8 cellular contexts compared by ENCODE assay signal in the genomic region with DNA sequence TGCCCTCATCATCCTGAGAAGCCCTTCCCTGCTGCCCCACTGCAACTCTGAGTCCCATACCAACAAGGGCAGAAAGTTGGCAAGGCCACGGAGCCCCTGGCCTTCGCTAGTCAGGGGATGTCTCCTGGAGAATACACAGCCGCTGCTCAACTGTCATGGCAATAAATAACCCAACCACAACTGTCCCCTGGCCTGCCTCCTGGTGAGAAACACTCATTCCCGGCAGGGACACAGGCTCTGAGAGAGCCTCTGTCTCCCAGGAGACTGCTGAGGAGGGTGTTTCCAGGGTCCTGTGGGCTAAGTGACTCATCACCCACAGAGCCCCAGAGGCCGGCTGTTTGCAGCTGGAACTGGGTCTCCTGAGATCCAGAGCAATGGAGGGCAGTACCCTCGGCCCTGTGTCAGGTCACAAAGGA.
DNase-seq lines count a peak whose midpoint lies in the region; ATAC-seq and TF ChIP-seq lines count a peak whose summit lies in the region.

No MANE protein-coding gene starts in this region.

- CTCF ChIA-PET in activated CD8-positive, alpha-beta T cell treated with anti-CD3 and anti-CD28 coated beads for 36 hours (lab: Charles Lee): no interaction called here

- H3K9me3 Mint-ChIP-seq in CD14-positive monocyte: peaks cover 0 to 7% (median 0%) of the 10 kb centered on the region in 7 donors
- no peaks in the 10 kb centered on the region for H3K9me3 Mint-ChIP-seq in activated CD8-positive, alpha-beta T cell treated with anti-CD3 and anti-CD28 coated beads for 36 hours

- peak; percentile 68 for DNase-seq in COLO829 (ENCODE audit: low spot score)
- DNase-seq in fibroblast of mammary gland (ENCODE audit: low read depth): peak; percentile 75
- no peak for DNase-seq in KG1 (lab: John Stamatoyannopoulos, UW)
- no peak for DNase-seq in CD14-positive monocyte (ENCODE audit: low spot score)
- no peak for DNase-seq in activated CD8-positive, alpha-beta T cell treated with anti-CD3 and anti-CD28 coated beads for 36 hours
- no peak for DNase-seq in ecto neural progenitor cell (ENCODE audit: low spot score)

- H3K4me1 Mint-ChIP-seq in CD14-positive monocyte: peaks cover 18% of the 10 kb centered on the region
- H3K4me1 Mint-ChIP-seq in activated CD8-positive, alpha-beta T cell treated with anti-CD3 and anti-CD28 coated beads for 36 hours (ENCODE audit: low read depth): no peaks in the 10 kb centered on the region

- intact Hi-C loops in CD14-positive monocyte (cut with micrococcal nuclease): no loop called here
- intact Hi-C loops in activated CD8-positive, alpha-beta T cell treated with anti-CD3 and anti-CD28 coated beads for 36 hours (cut with micrococcal nuclease): no loop called here

- H3K4me3 Mint-ChIP-seq in CD14-positive monocyte: no peak overlapping the region
- no peak overlapping the region for H3K4me3 Mint-ChIP-seq in activated CD8-positive, alpha-beta T cell treated with anti-CD3 and anti-CD28 coated beads for 36 hours

- H3K36me3 Mint-ChIP-seq in CD14-positive monocyte: no peaks in the 10 kb centered on the region
- H3K36me3 Mint-ChIP-seq in activated CD8-positive, alpha-beta T cell treated with anti-CD3 and anti-CD28 coated beads for 36 hours (ENCODE audit: low read depth): no peaks in the 10 kb centered on the region

- no peak overlapping the region for H3K27ac Mint-ChIP-seq in CD14-positive monocyte
- H3K27ac Mint-ChIP-seq in activated CD8-positive, alpha-beta T cell treated with anti-CD3 and anti-CD28 coated beads for 36 hours: no peak overlapping the region

- H3K27me3 Mint-ChIP-seq in CD14-positive monocyte (ENCODE audit: low read depth in 3 of 3): peaks cover 0 to 6% (median 6%) of the 10 kb centered on the region in 3 donors
- peaks cover 8% of the 10 kb centered on the region for H3K27me3 Mint-ChIP-seq in activated CD8-positive, alpha-beta T cell treated with anti-CD3 and anti-CD28 coated beads for 36 hours

- no peak overlapping the region for H3K4me3 ChIP-seq in fibroblast of mammary gland (ENCODE audit: control insufficient read depth, low read depth, low read length)

- ATAC-seq in GM21515 (IDR thresholded peaks at IDR 0.05; ENCODE audit: unreplicated experiment): peak; percentile 72
- ATAC-seq in HG03575 (IDR thresholded peaks at IDR 0.05; ENCODE audit: extremely low read depth, insufficient number of reproducible peaks, low FRiP score, unreplicated experiment): peak; percentile 79
- no peak for ATAC-seq in activated CD8-positive, alpha-beta T cell treated with anti-CD3 and anti-CD28 coated beads for 36 hours

- TF ChIP-seq CTCF in fibroblast of mammary gland (conservative IDR thresholded peaks at IDR 0.05; ENCODE audit: control insufficient read depth, insufficient read depth, low read depth, low read length) (no peak), CD14-positive monocyte (IDR thresholded peaks at IDR 0.05) (no peak)
- TF ChIP-seq CTCF in activated CD8-positive, alpha-beta T cell treated with anti-CD3 and anti-CD28 coated beads for 36 hours (IDR thresholded peaks at IDR 0.05): no peak

- POLR2A ChIA-PET in activated CD8-positive, alpha-beta T cell treated with anti-CD3 and anti-CD28 coated beads for 36 hours (lab: Charles Lee): no interaction called here

Comparison
In these comparisons a context has a peak if more than half of its experiments do, and no peak if none do; other contexts are left out.
1. DNase-seq: peak in COLO829 (single experiment) and fibroblast of mammary gland (single experiment); none in KG1 (single experiment), CD14-positive monocyte (single experiment), activated CD8-positive, alpha-beta T cell treated with anti-CD3 and anti-CD28 coated beads for 36 hours (single experiment) and ecto neural progenitor cell (single experiment).